ENCODE assay signal across 11 cellular contexts in the genomic region with DNA sequence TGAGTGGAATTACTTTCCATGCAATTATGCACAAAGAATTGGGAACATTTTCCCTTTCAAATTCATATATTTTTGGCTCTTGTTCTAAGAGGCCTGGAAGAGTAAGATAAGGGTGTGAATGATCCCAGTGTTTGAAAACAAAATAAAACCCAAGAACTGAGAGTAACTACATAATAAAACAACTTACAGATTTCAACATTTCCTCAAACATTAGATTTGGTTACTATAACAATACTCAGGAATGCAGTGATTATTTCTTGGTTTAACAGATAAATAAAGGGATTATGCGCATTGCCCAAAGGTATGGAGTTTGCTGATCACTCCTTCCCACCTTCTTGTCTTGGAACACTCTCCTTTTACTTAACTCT.
A peak's percentile ranks its signal among the peaks of the same experiment; 100 is the strongest.
DNase-seq lines count a peak whose midpoint lies in the region; ATAC-seq and TF ChIP-seq lines count a peak whose summit lies in the region.
"Had no signal": no experiment of that assay in that cellular context is flagged by ENCODE, and none has a peak within 500 bp of the region (broad histone marks: within the 10 kb centered on the region; RNA-seq: fewer than 3 reads in every experiment).

No MANE protein-coding gene starts in this region.

- no peak overlapping the region for H3K4me2 ChIP-seq in mesenchymal stem cell (ENCODE audit: low read length, poor library complexity, severe bottlenecking)

- H3K27me3 ChIP-seq in colonic mucosa (no peaks in the 10 kb centered on the region), mesenchymal stem cell (ENCODE audit: control insufficient read depth in 1 of 2, insufficient read depth in 1 of 2, low read length in 2 of 2) (no peaks in the 10 kb centered on the region), tibial nerve (no peaks in the 10 kb centered on the region), BE2C (no peaks in the 10 kb centered on the region)

- H3K4me3 Mint-ChIP-seq in activated T-cell treated with anti-CD3 and anti-CD28 coated beads, Interleukin-2, amount 50 U/mL, for 24 hours = no peak overlapping the region
- no peak overlapping the region for H3K4me3 Mint-ChIP-seq in progenitor cell of endocrine pancreas (ENCODE audit: low read depth)

- no peaks in the 10 kb centered on the region for H3K27me3 Mint-ChIP-seq in activated T-cell treated with anti-CD3 and anti-CD28 coated beads, Interleukin-2, amount 50 U/mL, for 24 hours
- no peaks in the 10 kb centered on the region for H3K27me3 Mint-ChIP-seq in progenitor cell of endocrine pancreas

- H3K9me3 ChIP-seq in colonic mucosa (no peaks in the 10 kb centered on the region), mesenchymal stem cell (ENCODE audit: control insufficient read depth, low read length) (no peaks in the 10 kb centered on the region), tibial nerve (no peaks in the 10 kb centered on the region), BE2C (no peaks in the 10 kb centered on the region)

- H3K27ac Mint-ChIP-seq in activated T-cell treated with anti-CD3 and anti-CD28 coated beads, Interleukin-2, amount 50 U/mL, for 24 hours = peak overlapping the region; percentile 89
- H3K27ac Mint-ChIP-seq in progenitor cell of endocrine pancreas = no peak overlapping the region

- H2AK5ac ChIP-seq in mesenchymal stem cell (ENCODE audit: low read length, severe bottlenecking) = no peak overlapping the region

- H3K4me1 ChIP-seq in colonic mucosa = no peaks in the 10 kb centered on the region
- no peaks in the 10 kb centered on the region for H3K4me1 ChIP-seq in mesenchymal stem cell (ENCODE audit: control insufficient read depth, insufficient read depth, low read depth, low read length)
- H3K4me1 ChIP-seq in tibial nerve = peaks cover 0 to 40% (median 3%) of the 10 kb centered on the region in 4 donors
- peaks cover 3% of the 10 kb centered on the region for H3K4me1 ChIP-seq in BE2C

- TF ChIP-seq POLR2A in tibial nerve (IDR thresholded peaks at IDR 0.05) = no peak

- intact Hi-C loops in colonic mucosa (cut with DNase I) = no loop called here

- H3K27ac ChIP-seq in colonic mucosa (peak overlapping the region; percentile 29), mesenchymal stem cell (ENCODE audit: low read length, poor library complexity, severe bottlenecking) (peak overlapping the region; percentile 86), tibial nerve (peak overlapping the region; percentile 62 to 87 (median 82))

- no peak overlapping the region for H4K91ac ChIP-seq in mesenchymal stem cell (ENCODE audit: low read length)

- H2BK15ac ChIP-seq in mesenchymal stem cell (ENCODE audit: low read depth, poor library complexity, severe bottlenecking) = no peak overlapping the region

- H2BK12ac ChIP-seq in mesenchymal stem cell (ENCODE audit: low read length in 2 of 2) = no peak overlapping the region

- 95% methylated on average over 1 of the region's 1 CpG for WGBS in mesenchymal stem cell
- WGBS in tibial nerve, 2 donors = 98 to 100% methylated on average over 1 of the region's 1 CpG

- no peak overlapping the region for H2AFZ ChIP-seq in mesenchymal stem cell (ENCODE audit: low read depth, low read length)

- peaks cover 3% of the 10 kb centered on the region for H3K9me3 Mint-ChIP-seq in activated T-cell treated with anti-CD3 and anti-CD28 coated beads, Interleukin-2, amount 50 U/mL, for 24 hours
- no peaks in the 10 kb centered on the region for H3K9me3 Mint-ChIP-seq in progenitor cell of endocrine pancreas (ENCODE audit: low read depth)

- H2BK5ac ChIP-seq in mesenchymal stem cell (ENCODE audit: low read depth, low read length, poor library complexity, severe bottlenecking) = no peak overlapping the region

- no peak overlapping the region for H3K18ac ChIP-seq in mesenchymal stem cell (ENCODE audit: low read depth in 1 of 2, low read length in 2 of 2)

- TF ChIP-seq CTCF in colonic mucosa (IDR thresholded peaks at IDR 0.05) (no peak), tibial nerve (IDR thresholded peaks at IDR 0.05) (no peak), BE2C (IDR thresholded peaks at IDR 0.05; ENCODE audit: low read depth, low read length) (no peak), progenitor cell of endocrine pancreas (IDR thresholded peaks at IDR 0.05; ENCODE audit: unreplicated experiment) (no peak)

- no peak for ATAC-seq in GM18520 (IDR thresholded peaks at IDR 0.05; ENCODE audit: unreplicated experiment)

- H4K8ac ChIP-seq in mesenchymal stem cell (ENCODE audit: low read length) = no peak overlapping the region

- H3K23ac ChIP-seq in mesenchymal stem cell (ENCODE audit: low read length in 2 of 2) = no peak overlapping the region

- H3K36me3 ChIP-seq in colonic mucosa (no peaks in the 10 kb centered on the region), mesenchymal stem cell (ENCODE audit: control insufficient read depth in 1 of 2, insufficient read depth in 2 of 2, low read depth in 1 of 2, low read length in 2 of 2) (peaks cover 2 to 31% of the 10 kb centered on the region in 2 experiments), tibial nerve (peaks cover 0 to 16% (median 0%) of the 10 kb centered on the region in 3 donors), BE2C (no peaks in the 10 kb centered on the region)

- H3K4me1 Mint-ChIP-seq in activated T-cell treated with anti-CD3 and anti-CD28 coated beads, Interleukin-2, amount 50 U/mL, for 24 hours (ENCODE audit: low read depth) = peaks cover 51% of the 10 kb centered on the region
- peaks cover 7% of the 10 kb centered on the region for H3K4me1 Mint-ChIP-seq in progenitor cell of endocrine pancreas (ENCODE audit: low read depth)

- no peak overlapping the region for H2BK120ac ChIP-seq in mesenchymal stem cell (ENCODE audit: low read depth, low read length)

- TF ChIP-seq EP300 in tibial nerve (IDR thresholded peaks at IDR 0.05) = no peak

- no peak for DNase-seq in activated T-cell treated with anti-CD3 and anti-CD28 coated beads, Interleukin-2, amount 50 U/mL, for 24 hours
- no peak for DNase-seq in activated T-cell treated with anti-CD3 and anti-CD28 coated beads, Interleukin-2, amount 50 U/mL, for 48 hours
- DNase-seq in colonic mucosa = no peak
- no peak for DNase-seq in mesenchymal stem cell
- no peak for DNase-seq in tibial nerve (ENCODE audit: low spot score in 2 of 2)
- DNase-seq in BE2C = no peak
- DNase-seq in progenitor cell of endocrine pancreas (ENCODE audit: low spot score, unreplicated experiment) = no peak
- DNase-seq: 8988T, H7, NCI-H1417 had no signal

- H3K9ac ChIP-seq in colonic mucosa (ENCODE audit: low read depth in 2 of 2, low read length in 2 of 2) (no peak overlapping the region), mesenchymal stem cell (ENCODE audit: low read length) (peak overlapping the region; percentile 96)

- H3K36me3 Mint-ChIP-seq in activated T-cell treated with anti-CD3 and anti-CD28 coated beads, Interleukin-2, amount 50 U/mL, for 24 hours (ENCODE audit: low read depth) = peaks cover 72% of the 10 kb centered on the region
- H3K36me3 Mint-ChIP-seq in progenitor cell of endocrine pancreas (ENCODE audit: insufficient read depth) = peaks cover 22% of the 10 kb centered on the region

- H3K4me3 ChIP-seq in colonic mucosa (no peak overlapping the region), mesenchymal stem cell (ENCODE audit: insufficient read depth in 1 of 2, low read depth in 1 of 2, low read length in 2 of 2) (no peak overlapping the region), tibial nerve (no peak overlapping the region), BE2C (ENCODE audit: low read depth, low read length) (no peak overlapping the region)

- H3K79me1 ChIP-seq in mesenchymal stem cell (replicated peaks; ENCODE audit: low read length, poor library complexity, severe bottlenecking) = peaks cover 10% of the 10 kb centered on the region

- peak overlapping the region in 1 of 2 experiments; percentile 59 for H3K4ac ChIP-seq in mesenchymal stem cell (ENCODE audit: low read depth in 1 of 2, low read length in 2 of 2)

- no peak overlapping the region for H3K14ac ChIP-seq in mesenchymal stem cell (ENCODE audit: low read length in 2 of 2)

Comparison
In these comparisons a context has a peak if more than half of its experiments do, and no peak if none do; other contexts are left out.
1. H3K27ac ChIP-seq: peak in every context shown above with its lines; median percentile 86 in mesenchymal stem cell; 82 in tibial nerve; 29 in colonic mucosa.